Comparison of ENCODE assay signal across 12 cellular contexts in the genomic region with DNA sequence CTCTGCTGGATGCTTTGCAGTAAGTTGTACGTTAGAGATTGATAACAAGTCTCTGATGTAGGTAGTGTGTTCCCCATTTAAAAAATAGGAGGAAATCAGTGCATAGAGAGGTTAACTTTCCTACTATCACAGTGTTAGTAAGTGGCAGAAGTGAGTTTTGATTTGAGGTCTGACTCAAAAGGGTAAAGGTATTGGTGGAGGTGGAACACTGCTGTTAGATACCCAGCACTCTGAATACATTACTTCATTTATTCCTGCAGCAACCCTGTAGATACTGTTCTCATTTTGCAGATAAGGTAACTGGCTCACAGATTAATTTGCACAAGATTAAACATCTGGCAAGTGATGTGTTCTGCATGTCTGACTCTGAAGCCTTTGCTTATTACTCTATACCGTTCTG. TPM values are rescaled to one million over a fixed set of nuclear protein-coding genes. Genes with fewer than 3 reads are reported as not detected.
DNase-seq lines count a peak whose midpoint lies in the region; ATAC-seq and TF ChIP-seq lines count a peak whose summit lies in the region.
"Had no signal": no experiment of that assay in that cellular context is flagged by ENCODE, and none has a peak within 500 bp of the region (broad histone marks: within the 10 kb centered on the region; RNA-seq: fewer than 3 reads in every experiment).

No MANE protein-coding gene starts in this region.

- no peak overlapping the region for H3K27ac ChIP-seq in iPS-20b (ENCODE audit: low read length)

- no peaks in the 10 kb centered on the region for H3K9me3 Mint-ChIP-seq in activated T-cell treated with anti-CD3 and anti-CD28 coated beads, Interleukin-2, amount 50 U/mL, for 72 hours
- H3K9me3 Mint-ChIP-seq: CD8-positive, alpha-beta memory T cell had no signal

- H3K4me1 Mint-ChIP-seq in activated T-cell treated with anti-CD3 and anti-CD28 coated beads, Interleukin-2, amount 50 U/mL, for 72 hours (ENCODE audit: low read depth), result peaks cover 46% of the 10 kb centered on the region

- no peak overlapping the region for H3K27ac Mint-ChIP-seq in activated T-cell treated with anti-CD3 and anti-CD28 coated beads, Interleukin-2, amount 50 U/mL, for 72 hours
- H3K27ac Mint-ChIP-seq: CD8-positive, alpha-beta memory T cell; stimulated activated naive CD8-positive, alpha-beta T cell treated with anti-CD3 and anti-CD28 coated beads, Interleukin-15, Interleukin-2, amounts not matched to agents 100 ng/mL and 50 ng/mL, for 24 hours had no signal

- no peaks in the 10 kb centered on the region for H3K9me3 ChIP-seq in iPS-20b (ENCODE audit: insufficient read depth, low read depth, low read length)

- H3K4me3 ChIP-seq in WI38 (ENCODE audit: low read depth, low read length) (peak overlapping the region; percentile 99), iPS-20b (ENCODE audit: low read length) (peak overlapping the region; percentile 94)

- peak overlapping the region; percentile 94; the same call in 1 of the 2 replicates for H3K9ac ChIP-seq in iPS-20b (ENCODE audit: low read depth, low read length)

- no peak for DNase-seq in activated T-cell treated with anti-CD3 and anti-CD28 coated beads, Interleukin-2, amount 50 U/mL, for 72 hours
- DNase-seq in activated T-cell treated with anti-CD3 and anti-CD28 coated beads for 4 hours (no peak), superior temporal gyrus (ENCODE audit: extremely low spot score) (peak; percentile 53), CD1c-positive myeloid dendritic cell (ENCODE audit: extremely low spot score) (no peak), LoVo (ENCODE audit: low spot score) (no peak)
- no peak for DNase-seq in stimulated activated CD4-positive, alpha-beta T cell treated with anti-CD3 and anti-CD28 coated beads, Interleukin-2, amount 100 ng/mL, for 48 hours
- DNase-seq: CD8-positive, alpha-beta memory T cell; NCI-H774; nucleus accumbens had no signal

- peaks cover 9% of the 10 kb centered on the region; the same call in 1 of the 2 replicates for H3K27me3 ChIP-seq in iPS-20b (ENCODE audit: insufficient read depth, low read length)

- peak overlapping the region in 1 of 2 donors; percentile 40 for H3K4me3 Mint-ChIP-seq in activated T-cell treated with anti-CD3 and anti-CD28 coated beads, Interleukin-2, amount 50 U/mL, for 72 hours
- H3K4me3 Mint-ChIP-seq: stimulated activated naive CD8-positive, alpha-beta T cell treated with anti-CD3 and anti-CD28 coated beads, Interleukin-15, Interleukin-2, amounts not matched to agents 100 ng/mL and 50 ng/mL, for 24 hours had no signal

- H3K27me3 Mint-ChIP-seq in activated T-cell treated with anti-CD3 and anti-CD28 coated beads, Interleukin-2, amount 50 U/mL, for 72 hours (ENCODE audit: low read depth), result peaks cover 32% of the 10 kb centered on the region

- H3K4me1 ChIP-seq in iPS-20b (ENCODE audit: insufficient read depth, low read length), result peaks cover 17% of the 10 kb centered on the region; the same call in 1 of the 2 replicates

- no peak for TF ChIP-seq CTCF in WI38 (IDR thresholded peaks at IDR 0.05; ENCODE audit: low read depth, low read length)

- peak; percentile 30 to 52 for ATAC-seq in activated T-cell treated with anti-CD3 and anti-CD28 coated beads, Interleukin-2, amount 50 U/mL, for 72 hours (replicated peaks in 1 of 2)

- no peaks in the 10 kb centered on the region; the same call in 1 of the 2 replicates for H3K36me3 ChIP-seq in iPS-20b (ENCODE audit: insufficient read depth, low read depth, low read length)

- peaks cover 0 to 2% of the 10 kb centered on the region in 2 donors for H3K36me3 Mint-ChIP-seq in activated T-cell treated with anti-CD3 and anti-CD28 coated beads, Interleukin-2, amount 50 U/mL, for 72 hours (ENCODE audit: insufficient read depth in 2 of 2)

RNA-seq across cellular contexts. Expression of a gene that starts 3.1 kb away (rescaled TPM):
- total RNA-seq in activated T-cell treated with anti-CD3 and anti-CD28 coated beads, Interleukin-2, amount 50 U/mL, for 72 hours, result 1 to 10 TPM; 1.3 to 3.1 TPM
